Comparison of ENCODE assay signal across 8 cellular contexts in the genomic region with DNA sequence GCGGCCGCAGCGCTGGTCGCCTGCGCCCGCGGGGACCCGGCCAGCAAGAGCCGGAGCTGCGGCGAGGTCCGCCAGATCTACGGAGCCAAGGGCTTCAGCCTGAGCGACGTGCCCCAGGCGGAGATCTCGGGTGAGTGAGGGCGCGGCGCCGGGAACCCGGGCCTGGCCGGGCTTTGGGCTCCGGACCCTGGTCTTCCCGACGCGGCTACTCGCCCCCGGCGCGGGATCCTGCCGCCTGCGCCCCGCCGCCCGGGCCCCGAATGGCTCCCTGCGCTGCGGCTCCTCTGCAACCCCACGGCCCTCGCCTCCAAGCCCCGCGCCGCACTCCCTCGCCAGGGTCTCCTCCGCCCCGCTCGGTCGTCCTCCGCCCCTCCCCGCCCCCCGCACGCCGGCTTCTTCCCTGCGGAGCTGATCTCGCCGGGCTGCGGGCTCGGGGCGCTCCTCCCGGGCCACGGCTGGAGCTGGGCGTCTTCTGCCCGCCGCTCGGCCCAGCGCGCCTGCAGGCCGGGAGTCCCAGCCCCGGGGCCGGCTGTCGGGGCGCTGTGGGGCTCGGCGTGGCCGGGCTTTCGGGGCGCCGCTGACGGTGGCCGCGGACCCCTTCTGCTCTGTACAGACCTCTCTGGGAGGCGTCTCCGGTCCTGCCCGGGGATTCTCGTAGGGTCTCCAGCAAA. TPM values are rescaled to one million over a fixed set of nuclear protein-coding genes. Genes with fewer than 3 reads are reported as not detected.
A peak's percentile ranks its signal among the peaks of the same experiment; 100 is the strongest.
DNase-seq lines count a peak whose midpoint lies in the region; ATAC-seq and TF ChIP-seq lines count a peak whose summit lies in the region.

No MANE protein-coding gene starts in this region.

- peaks cover 10% of the 10 kb centered on the region for H3K4me1 Mint-ChIP-seq in central memory CD8-positive, alpha-beta T cell
- H3K4me1 Mint-ChIP-seq in type B pancreatic cell (ENCODE audit: unreplicated experiment): peaks cover 9% of the 10 kb centered on the region

- H3K36me3 ChIP-seq in lung (ENCODE audit: control insufficient read depth in 2 of 2, insufficient read depth in 2 of 2, low read length in 2 of 2): no peaks in the 10 kb centered on the region

- peak overlapping the region; percentile 56 for H3K4me3 Mint-ChIP-seq in central memory CD8-positive, alpha-beta T cell
- H3K4me3 Mint-ChIP-seq in type B pancreatic cell: peak overlapping the region; percentile 82

- H3K36me3 Mint-ChIP-seq in central memory CD8-positive, alpha-beta T cell (ENCODE audit: insufficient read depth): no peaks in the 10 kb centered on the region
- H3K36me3 Mint-ChIP-seq in type B pancreatic cell: no peaks in the 10 kb centered on the region

- DNase-seq in stimulated activated CD4-positive, alpha-beta T cell treated with anti-CD3 and anti-CD28 coated beads, Interleukin-4, amount 100 ng/mL, for 1 hour: peak; percentile 29
- DNase-seq in stimulated activated CD4-positive, alpha-beta T cell treated with anti-CD3 and anti-CD28 coated beads, Interleukin-4, amount 100 ng/mL, for 4 hours: no peak
- DNase-seq in M059J (ENCODE audit: low read depth) (peak; percentile 36), lung (ENCODE audit: low spot score) (no peak), type B pancreatic cell (ENCODE audit: extremely low spot score, unreplicated experiment) (no peak), hippocampal formation (lab: John Stamatoyannopoulos, UW) (no peak), medulla oblongata (ENCODE audit: extremely low spot score) (no peak)
- DNase-seq in central memory CD8-positive, alpha-beta T cell (ENCODE audit: low spot score in 2 of 2): no peak

- no peaks in the 10 kb centered on the region for H3K9me3 Mint-ChIP-seq in central memory CD8-positive, alpha-beta T cell
- no peaks in the 10 kb centered on the region for H3K9me3 Mint-ChIP-seq in type B pancreatic cell

- 1 to 3% methylated on average over 46 to 86 of the region's 86 CpGs for WGBS in lung, 2 donors

- no peak for TF ChIP-seq CTCF in lung (IDR thresholded peaks at IDR 0.05; ENCODE audit: control extremely low read depth, extremely low read depth)
- no peak for TF ChIP-seq CTCF in type B pancreatic cell (conservative IDR thresholded peaks at IDR 0.05)

- peaks cover 42% of the 10 kb centered on the region for H3K27me3 Mint-ChIP-seq in central memory CD8-positive, alpha-beta T cell
- H3K27me3 Mint-ChIP-seq in type B pancreatic cell: peaks cover 6% of the 10 kb centered on the region

- peak overlapping the region; percentile 63 to 81 for H3K27ac ChIP-seq in lung (ENCODE audit: low read depth in 1 of 2, low read length in 1 of 2)

- H3K4me3 ChIP-seq in lung: peak overlapping the region; percentile 34

- no peaks in the 10 kb centered on the region for H3K27me3 ChIP-seq in lung (ENCODE audit: control insufficient read depth, insufficient read depth)

- H3K27ac Mint-ChIP-seq in central memory CD8-positive, alpha-beta T cell (ENCODE audit: low read depth): no peak overlapping the region
- no peak overlapping the region for H3K27ac Mint-ChIP-seq in type B pancreatic cell

- ATAC-seq in central memory CD8-positive, alpha-beta T cell (replicated peaks; ENCODE audit: extremely low read depth, poor library complexity, severe bottlenecking): no peak
- ATAC-seq in lung (ENCODE audit: insufficient read depth, low FRiP score): peak; percentile 0

- H3K9me3 ChIP-seq in lung (ENCODE audit: control insufficient read depth in 2 of 2, insufficient read depth in 1 of 2, low read length in 1 of 2): no peaks in the 10 kb centered on the region

- peaks cover 0 to 9% of the 10 kb centered on the region in 2 donors for H3K4me1 ChIP-seq in lung (ENCODE audit: control insufficient read depth in 2 of 2, insufficient read depth in 2 of 2, low read length in 2 of 2)

RNA-seq across cellular contexts. Expression of gene GPC1, which starts 0.6 kb away (rescaled TPM):
- total RNA-seq in M059J (2014; rRNA removed; shearing (Covaris generic)): 12.6 and 26.9 TPM in 2 replicates
- total RNA-seq in lung: 10 to 100 TPM; 23.2 to 62.5 TPM
- polyA plus RNA-seq in lung: 10 to 100 TPM; 24.6 to 28.5 TPM
- total RNA-seq in type B pancreatic cell (ENCODE audit: low replicate concordance): 58.0 and 78.0 TPM in 2 replicates

Comparison
In these comparisons a context has a peak if more than half of its experiments do, and no peak if none do; other contexts are left out.
1. DNase-seq: peak in stimulated activated CD4-positive, alpha-beta T cell treated with anti-CD3 and anti-CD28 coated beads, Interleukin-4, amount 100 ng/mL, for 1 hour (single experiment) and M059J (single experiment); none in stimulated activated CD4-positive, alpha-beta T cell treated with anti-CD3 and anti-CD28 coated beads, Interleukin-4, amount 100 ng/mL, for 4 hours (0 of 2), central memory CD8-positive, alpha-beta T cell (0 of 2), lung (single experiment), type B pancreatic cell (single experiment), hippocampal formation (0 of 2) and medulla oblongata (single experiment).